ENCODE assay signal across 1 cellular context in genomic region chr6:161486903-161487531, GRCh38.
TF ChIP-seq lines count a peak whose summit lies in the region.

No MANE protein-coding gene starts in this region.

TF ChIP-seq in H1, 55 proteins besides CTCF, POLR2A, EP300 and RAD21 (continued from another document):
- TF ChIP-seq, protein P1, sequence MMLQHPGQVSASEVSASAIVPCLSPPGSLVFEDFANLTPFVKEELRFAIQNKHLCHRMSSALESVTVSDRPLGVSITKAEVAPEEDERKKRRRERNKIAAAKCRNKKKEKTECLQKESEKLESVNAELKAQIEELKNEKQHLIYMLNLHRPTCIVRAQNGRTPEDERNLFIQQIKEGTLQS (IDR thresholded peaks at IDR 0.05; ENCODE audit: insufficient read depth, low read depth, low read length), result no peak
- no peak for TF ChIP-seq TAF1 (IDR thresholded peaks at IDR 0.05; ENCODE audit: low read depth, low read length)
- TF ChIP-seq SP4 (IDR thresholded peaks at IDR 0.05; ENCODE audit: low read length), result no peak
- TF ChIP-seq CREB1 (IDR thresholded peaks at IDR 0.05), result no peak
- no peak for TF ChIP-seq ATF2 (IDR thresholded peaks at IDR 0.05; ENCODE audit: low read length)
- TF ChIP-seq, protein P2, sequence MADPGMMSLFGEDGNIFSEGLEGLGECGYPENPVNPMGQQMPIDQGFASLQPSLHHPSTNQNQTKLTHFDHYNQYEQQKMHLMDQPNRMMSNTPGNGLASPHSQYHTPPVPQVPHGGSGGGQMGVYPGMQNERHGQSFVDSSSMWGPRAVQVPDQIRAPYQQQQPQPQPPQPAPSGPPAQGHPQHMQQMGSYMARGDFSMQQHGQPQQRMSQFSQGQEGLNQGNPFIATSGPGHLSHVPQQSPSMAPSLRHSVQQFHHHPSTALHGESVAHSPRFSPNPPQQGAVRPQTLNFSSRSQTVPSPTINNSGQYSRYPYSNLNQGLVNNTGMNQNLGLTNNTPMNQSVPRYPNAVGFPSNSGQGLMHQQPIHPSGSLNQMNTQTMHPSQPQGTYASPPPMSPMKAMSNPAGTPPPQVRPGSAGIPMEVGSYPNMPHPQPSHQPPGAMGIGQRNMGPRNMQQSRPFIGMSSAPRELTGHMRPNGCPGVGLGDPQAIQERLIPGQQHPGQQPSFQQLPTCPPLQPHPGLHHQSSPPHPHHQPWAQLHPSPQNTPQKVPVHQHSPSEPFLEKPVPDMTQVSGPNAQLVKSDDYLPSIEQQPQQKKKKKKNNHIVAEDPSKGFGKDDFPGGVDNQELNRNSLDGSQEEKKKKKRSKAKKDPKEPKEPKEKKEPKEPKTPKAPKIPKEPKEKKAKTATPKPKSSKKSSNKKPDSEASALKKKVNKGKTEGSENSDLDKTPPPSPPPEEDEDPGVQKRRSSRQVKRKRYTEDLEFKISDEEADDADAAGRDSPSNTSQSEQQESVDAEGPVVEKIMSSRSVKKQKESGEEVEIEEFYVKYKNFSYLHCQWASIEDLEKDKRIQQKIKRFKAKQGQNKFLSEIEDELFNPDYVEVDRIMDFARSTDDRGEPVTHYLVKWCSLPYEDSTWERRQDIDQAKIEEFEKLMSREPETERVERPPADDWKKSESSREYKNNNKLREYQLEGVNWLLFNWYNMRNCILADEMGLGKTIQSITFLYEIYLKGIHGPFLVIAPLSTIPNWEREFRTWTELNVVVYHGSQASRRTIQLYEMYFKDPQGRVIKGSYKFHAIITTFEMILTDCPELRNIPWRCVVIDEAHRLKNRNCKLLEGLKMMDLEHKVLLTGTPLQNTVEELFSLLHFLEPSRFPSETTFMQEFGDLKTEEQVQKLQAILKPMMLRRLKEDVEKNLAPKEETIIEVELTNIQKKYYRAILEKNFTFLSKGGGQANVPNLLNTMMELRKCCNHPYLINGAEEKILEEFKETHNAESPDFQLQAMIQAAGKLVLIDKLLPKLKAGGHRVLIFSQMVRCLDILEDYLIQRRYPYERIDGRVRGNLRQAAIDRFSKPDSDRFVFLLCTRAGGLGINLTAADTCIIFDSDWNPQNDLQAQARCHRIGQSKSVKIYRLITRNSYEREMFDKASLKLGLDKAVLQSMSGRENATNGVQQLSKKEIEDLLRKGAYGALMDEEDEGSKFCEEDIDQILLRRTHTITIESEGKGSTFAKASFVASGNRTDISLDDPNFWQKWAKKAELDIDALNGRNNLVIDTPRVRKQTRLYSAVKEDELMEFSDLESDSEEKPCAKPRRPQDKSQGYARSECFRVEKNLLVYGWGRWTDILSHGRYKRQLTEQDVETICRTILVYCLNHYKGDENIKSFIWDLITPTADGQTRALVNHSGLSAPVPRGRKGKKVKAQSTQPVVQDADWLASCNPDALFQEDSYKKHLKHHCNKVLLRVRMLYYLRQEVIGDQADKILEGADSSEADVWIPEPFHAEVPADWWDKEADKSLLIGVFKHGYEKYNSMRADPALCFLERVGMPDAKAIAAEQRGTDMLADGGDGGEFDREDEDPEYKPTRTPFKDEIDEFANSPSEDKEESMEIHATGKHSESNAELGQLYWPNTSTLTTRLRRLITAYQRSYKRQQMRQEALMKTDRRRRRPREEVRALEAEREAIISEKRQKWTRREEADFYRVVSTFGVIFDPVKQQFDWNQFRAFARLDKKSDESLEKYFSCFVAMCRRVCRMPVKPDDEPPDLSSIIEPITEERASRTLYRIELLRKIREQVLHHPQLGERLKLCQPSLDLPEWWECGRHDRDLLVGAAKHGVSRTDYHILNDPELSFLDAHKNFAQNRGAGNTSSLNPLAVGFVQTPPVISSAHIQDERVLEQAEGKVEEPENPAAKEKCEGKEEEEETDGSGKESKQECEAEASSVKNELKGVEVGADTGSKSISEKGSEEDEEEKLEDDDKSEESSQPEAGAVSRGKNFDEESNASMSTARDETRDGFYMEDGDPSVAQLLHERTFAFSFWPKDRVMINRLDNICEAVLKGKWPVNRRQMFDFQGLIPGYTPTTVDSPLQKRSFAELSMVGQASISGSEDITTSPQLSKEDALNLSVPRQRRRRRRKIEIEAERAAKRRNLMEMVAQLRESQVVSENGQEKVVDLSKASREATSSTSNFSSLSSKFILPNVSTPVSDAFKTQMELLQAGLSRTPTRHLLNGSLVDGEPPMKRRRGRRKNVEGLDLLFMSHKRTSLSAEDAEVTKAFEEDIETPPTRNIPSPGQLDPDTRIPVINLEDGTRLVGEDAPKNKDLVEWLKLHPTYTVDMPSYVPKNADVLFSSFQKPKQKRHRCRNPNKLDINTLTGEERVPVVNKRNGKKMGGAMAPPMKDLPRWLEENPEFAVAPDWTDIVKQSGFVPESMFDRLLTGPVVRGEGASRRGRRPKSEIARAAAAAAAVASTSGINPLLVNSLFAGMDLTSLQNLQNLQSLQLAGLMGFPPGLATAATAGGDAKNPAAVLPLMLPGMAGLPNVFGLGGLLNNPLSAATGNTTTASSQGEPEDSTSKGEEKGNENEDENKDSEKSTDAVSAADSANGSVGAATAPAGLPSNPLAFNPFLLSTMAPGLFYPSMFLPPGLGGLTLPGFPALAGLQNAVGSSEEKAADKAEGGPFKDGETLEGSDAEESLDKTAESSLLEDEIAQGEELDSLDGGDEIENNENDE (IDR thresholded peaks at IDR 0.05; ENCODE audit: insufficient replicate concordance, low read length), result no peak
